ENCODE assay signal across 9 cellular contexts in the genomic region with DNA sequence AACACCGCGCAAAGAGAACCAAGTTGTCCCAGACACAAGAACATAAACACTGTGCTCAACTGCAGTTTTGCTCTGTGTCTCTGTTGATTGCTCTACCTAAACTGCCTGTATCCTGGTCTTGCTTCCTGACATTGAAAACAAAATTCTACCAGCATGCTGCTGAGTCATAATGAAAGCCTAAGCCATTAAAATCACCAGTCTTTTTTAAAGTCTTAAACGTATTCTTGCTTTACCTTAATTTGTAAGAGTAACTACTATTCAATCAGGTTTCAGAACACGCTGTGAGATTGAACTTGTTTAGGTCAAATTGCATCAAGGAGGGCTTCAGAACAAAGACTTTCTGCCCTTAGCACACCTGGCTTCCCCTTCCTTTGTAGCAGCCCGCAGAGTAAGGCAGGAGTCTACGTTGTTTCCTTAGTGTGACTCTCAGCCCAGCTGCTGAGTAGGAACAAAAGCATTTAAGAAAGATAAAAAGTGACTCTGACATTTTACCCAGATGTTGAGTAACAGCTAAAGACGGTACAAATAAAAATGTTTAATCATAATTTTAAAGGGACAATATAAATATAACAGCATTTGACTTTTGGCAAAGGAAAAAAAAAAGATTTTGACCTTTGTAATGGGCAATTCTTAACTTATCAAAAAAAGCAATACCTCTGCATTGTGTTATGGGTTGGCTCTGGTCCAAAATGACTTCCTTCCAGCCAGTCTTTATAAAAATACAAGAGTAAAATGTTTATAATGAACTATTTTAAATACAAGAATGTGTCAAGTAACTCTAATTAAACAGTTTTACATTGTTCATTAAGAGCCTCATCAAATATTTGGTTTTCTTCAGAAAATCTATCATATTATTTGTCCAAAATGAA.
DNase-seq lines count a peak whose midpoint lies in the region; ATAC-seq and TF ChIP-seq lines count a peak whose summit lies in the region.
"Had no signal": no experiment of that assay in that cellular context is flagged by ENCODE, and none has a peak within 500 bp of the region (broad histone marks: within the 10 kb centered on the region; RNA-seq: fewer than 3 reads in every experiment).

No MANE protein-coding gene starts in this region.

- H3K79me2 ChIP-seq in hepatocyte, result no peaks in the 10 kb centered on the region

- no peak overlapping the region for H2AFZ ChIP-seq in hepatocyte

- DNase-seq in AG09309 (ENCODE audit: low read depth) (peak; percentile 46), HS-5 (ENCODE audit: low read depth) (peak; percentile 15), dermis blood vessel endothelial cell (peak; percentile 96), DMS114 treated with DMSO at 0.1 percent for 48 hours (lab: John Stamatoyannopoulos, UW; ENCODE audit: unreplicated experiment) (no peak), DMS79 treated with DMSO at 0.1 percent for 48 hours (lab: John Stamatoyannopoulos, UW) (no peak), hepatocyte (ENCODE audit: low spot score) (no peak), Kasumi-1 (lab: John Stamatoyannopoulos, UW) (no peak)
- DNase-seq: stimulated activated naive B cell treated with anti-CD40 and anti-IgM and Interleukin-4, amounts not matched to agents 10 μg/mL and 1 μg/mL and 100 μg/mL, for 72 hours had no signal

- no peak overlapping the region for H3K27ac ChIP-seq in hepatocyte

- peak; percentile 50 for ATAC-seq in GM21367 (IDR thresholded peaks at IDR 0.05; ENCODE audit: unreplicated experiment)

- H3K4me2 ChIP-seq in hepatocyte, result no peak overlapping the region

- no peaks in the 10 kb centered on the region for H3K9me3 ChIP-seq in hepatocyte (ENCODE audit: low read depth)

- H3K4me1 ChIP-seq in hepatocyte (ENCODE audit: insufficient read depth), result no peaks in the 10 kb centered on the region

- H3K27me3 ChIP-seq in hepatocyte, result no peaks in the 10 kb centered on the region

- no peak overlapping the region for H3K4me3 ChIP-seq in AG09309 (ENCODE audit: control insufficient read depth, low read depth, low read length)
- no peak overlapping the region for H3K4me3 ChIP-seq in hepatocyte

- no peaks in the 10 kb centered on the region for H3K36me3 ChIP-seq in hepatocyte (replicated peaks; ENCODE audit: insufficient read depth, low read depth)

- no peaks in the 10 kb centered on the region for H3K9me2 ChIP-seq in hepatocyte (replicated peaks; ENCODE audit: insufficient read depth)

- WGBS in hepatocyte (ENCODE audit: low lambda C conversion rate, missing lambda C conversion rate), result 45% methylated on average over 7 of the region's 7 CpGs

- H4K20me1 ChIP-seq in hepatocyte (ENCODE audit: insufficient read depth, poor library complexity, severe bottlenecking), result no peaks in the 10 kb centered on the region

- no peak for TF ChIP-seq CTCF in AG09309 (IDR thresholded peaks at IDR 0.05; ENCODE audit: control insufficient read depth, insufficient read depth, low read depth, low read length, missing control alignments)
- no peak for TF ChIP-seq CTCF in hepatocyte (IDR thresholded peaks at IDR 0.05; ENCODE audit: poor library complexity)

Comparison
In these comparisons a context has a peak if more than half of its experiments do, and no peak if none do; other contexts are left out.
1. DNase-seq: peak in AG09309 (single experiment), HS-5 (single experiment) and dermis blood vessel endothelial cell (single experiment); none in DMS114 treated with DMSO at 0.1 percent for 48 hours (single experiment), DMS79 treated with DMSO at 0.1 percent for 48 hours (single experiment), hepatocyte (single experiment) and Kasumi-1 (0 of 2).